In genomic region chr17:76868176-76868668, GRCh38 we compare ENCODE assay signal across 1 cellular context.
TF ChIP-seq lines count a peak whose summit lies in the region.

MGAT5B (plus strand) TSS chr17:76868404; CDS start chr17:76869030, 626 bp downstream.

TF ChIP-seq in GM12878, 131 proteins besides CTCF, POLR2A, EP300 and RAD21 (continued from another document):
- TF ChIP-seq BCLAF1 (IDR thresholded peaks at IDR 0.05): no peak
- TF ChIP-seq NKRF (conservative IDR thresholded peaks at IDR 0.05): 0 out of 2 replicates have a peak, but pooled peaks have one; percentile 21
- TF ChIP-seq SIX5 (IDR thresholded peaks at IDR 0.05; ENCODE audit: low read depth, low read length, severe bottlenecking): no peak
- no peak for TF ChIP-seq ZNF384 (IDR thresholded peaks at IDR 0.05; ENCODE audit: borderline replicate concordance, low read depth, low read length)
- TF ChIP-seq CEBPZ (IDR thresholded peaks at IDR 0.05; ENCODE audit: low read depth, low read length): no peak
- TF ChIP-seq CREM (IDR thresholded peaks at IDR 0.05; ENCODE audit: low read depth): no peak
- peak; percentile 81; the same call in 1 of the 2 replicates for TF ChIP-seq SMARCA5 (IDR thresholded peaks at IDR 0.05)
- no peak for TF ChIP-seq PAX8 (IDR thresholded peaks at IDR 0.05)
- TF ChIP-seq HDGF (IDR thresholded peaks at IDR 0.05): no peak
- TF ChIP-seq NFYA (IDR thresholded peaks at IDR 0.05; ENCODE audit: borderline replicate concordance, low read depth, low read length): no peak
- no peak for TF ChIP-seq ZNF217 (IDR thresholded peaks at IDR 0.05)
- TF ChIP-seq CHD2 (IDR thresholded peaks at IDR 0.05; ENCODE audit: borderline replicate concordance, low read depth, low read length): no peak
- no peak for TF ChIP-seq BCL3 (IDR thresholded peaks at IDR 0.05; ENCODE audit: borderline replicate concordance, insufficient read depth, low read depth, low read length, poor library complexity, severe bottlenecking)
- peak; percentile 86 for TF ChIP-seq SMC3 (IDR thresholded peaks at IDR 0.05; ENCODE audit: borderline replicate concordance, low read length)
- 0 out of 2 replicates have a peak, but pooled peaks have one; percentile 29 for TF ChIP-seq TCF12 (IDR thresholded peaks at IDR 0.05; ENCODE audit: low read depth, low read length)
- no peak for TF ChIP-seq PRDM15 (CRISPR knock-in tag; IDR thresholded peaks at IDR 0.05)
- peak; percentile 55 for TF ChIP-seq IKZF1 (conservative IDR thresholded peaks at IDR 0.05)
- TF ChIP-seq TAF1 (IDR thresholded peaks at IDR 0.05; ENCODE audit: borderline replicate concordance, low read depth, low read length): no peak
- TF ChIP-seq FOXK2 (IDR thresholded peaks at IDR 0.05): no peak
- no peak for TF ChIP-seq MLLT1 (IDR thresholded peaks at IDR 0.05)
- no peak for TF ChIP-seq RELB (IDR thresholded peaks at IDR 0.05; ENCODE audit: low read depth)
- TF ChIP-seq YY1 (IDR thresholded peaks at IDR 0.05; ENCODE audit: low read depth, low read length): peak; percentile 75; the same call in 1 of the 2 replicates
- TF ChIP-seq LARP7 (IDR thresholded peaks at IDR 0.05): peak; percentile 60; the same call in 1 of the 2 replicates
- TF ChIP-seq ZBTB11 (CRISPR knock-in tag; IDR thresholded peaks at IDR 0.05): no peak
- TF ChIP-seq BACH1 (IDR thresholded peaks at IDR 0.05; ENCODE audit: borderline replicate concordance): peak; percentile 48; the same call in 1 of the 2 replicates
- no peak for TF ChIP-seq RBBP5 (conservative IDR thresholded peaks at IDR 0.05)
